Comparison of ENCODE assay signal across 35 cellular contexts in the genomic region with DNA sequence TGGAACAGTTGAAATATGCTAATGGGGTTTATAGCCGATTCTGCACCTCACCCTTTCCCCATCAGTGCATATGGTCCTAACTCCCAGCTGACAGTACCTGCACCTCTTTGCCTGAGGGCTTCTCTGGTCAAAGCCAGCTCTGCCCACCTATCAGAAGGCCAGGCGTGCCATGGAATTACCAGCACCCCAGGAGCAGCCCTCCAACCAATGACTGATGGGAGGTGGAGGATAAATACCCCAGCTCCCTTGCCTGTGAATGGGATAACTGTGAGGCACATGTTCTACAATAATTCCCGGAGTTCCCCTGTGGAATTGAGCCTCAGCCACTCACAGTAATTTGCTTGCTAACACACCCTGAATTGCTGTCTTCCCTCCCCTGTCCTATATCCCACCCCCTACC.
"Had no signal": no experiment of that assay in that cellular context is flagged by ENCODE, and none has a peak within 500 bp of the region (broad histone marks: within the 10 kb centered on the region; RNA-seq: fewer than 3 reads in every experiment).

No MANE protein-coding gene starts in this region.

- H3K4me1 Mint-ChIP-seq: activated naive CD4-positive, alpha-beta T cell treated with anti-CD3 and anti-CD28 coated beads, Interleukin-2, amount 10 ng/mL, durations not matched to agents 7 days and 5 days; activated naive CD4-positive, alpha-beta T cell treated with anti-CD3 and anti-CD28 coated beads, Interleukin-2, amount 50 U/mL, for 24 hours; activated naive CD8-positive, alpha-beta T cell treated with anti-CD3 and anti-CD28 coated beads, Interleukin-2, amount 10 ng/mL, durations not matched to agents 7 days and 5 days; activated T-helper 17 cell treated with anti-CD3 and anti-CD28 coated beads, Interleukin-2, amount 50 U/mL, for 72 hours; central memory CD8-positive, alpha-beta T cell had no signal

- H3K9me3 Mint-ChIP-seq: activated naive CD4-positive, alpha-beta T cell treated with anti-CD3 and anti-CD28 coated beads, Interleukin-2, amount 10 ng/mL, durations not matched to agents 7 days and 5 days; activated naive CD4-positive, alpha-beta T cell treated with anti-CD3 and anti-CD28 coated beads, Interleukin-2, amount 50 U/mL, for 24 hours; activated naive CD8-positive, alpha-beta T cell treated with anti-CD3 and anti-CD28 coated beads, Interleukin-2, amount 10 ng/mL, durations not matched to agents 7 days and 5 days; activated naive CD8-positive, alpha-beta T cell treated with anti-CD3 and anti-CD28 coated beads, Interleukin-2, amount 50 U/mL, for 24 hours; activated T-cell treated with anti-CD3 and anti-CD28 coated beads, Interleukin-2, amount 50 U/mL, for 4 hours; activated T-helper 17 cell treated with anti-CD3 and anti-CD28 coated beads, Interleukin-2, amount 50 U/mL, for 72 hours; activated T-helper 2 cell treated with anti-CD3 and anti-CD28 coated beads, Interferon-gamma antibody, Interleukin-2, Interleukin-4, amounts not matched to agents 10 μg/mL and 5 μg/mL and 100 μg/mL, durations not matched to agents 14 hours and 24 hours and 36 hours; central memory CD8-positive, alpha-beta T cell had no signal

- H3K27me3 Mint-ChIP-seq: activated naive CD4-positive, alpha-beta T cell treated with anti-CD3 and anti-CD28 coated beads, Interleukin-2, amount 10 ng/mL, durations not matched to agents 7 days and 5 days; activated naive CD4-positive, alpha-beta T cell treated with anti-CD3 and anti-CD28 coated beads, Interleukin-2, amount 50 U/mL, for 24 hours; activated naive CD8-positive, alpha-beta T cell; activated naive CD8-positive, alpha-beta T cell treated with anti-CD3 and anti-CD28 coated beads, Interleukin-2, amount 10 ng/mL, durations not matched to agents 7 days and 5 days; activated naive CD8-positive, alpha-beta T cell treated with anti-CD3 and anti-CD28 coated beads, Interleukin-2, amount 50 U/mL, for 24 hours; activated T-helper 17 cell treated with anti-CD3 and anti-CD28 coated beads, Interleukin-2, amount 50 U/mL, for 72 hours; central memory CD8-positive, alpha-beta T cell had no signal

- H3K27me3 ChIP-seq: ascending aorta, body of pancreas, brain microvascular endothelial cell, cardiac muscle cell, colonic mucosa had no signal

- ATAC-seq: activated naive CD4-positive, alpha-beta T cell treated with anti-CD3 and anti-CD28 coated beads, Interleukin-2, amount 50 U/mL, for 72 hours; activated naive CD8-positive, alpha-beta T cell treated with anti-CD3 and anti-CD28 coated beads, Interleukin-2, amount 50 U/mL, for 24 hours; activated T-cell treated with anti-CD3 and anti-CD28 coated beads, Interleukin-2, amount 50 U/mL, for 4 hours; activated T-cell treated with anti-CD3 and anti-CD28 coated beads, Interleukin-2, amount 50 U/mL, for 72 hours; activated T-helper 17 cell treated with anti-CD3 and anti-CD28 coated beads, Interleukin-2, amount 50 U/mL, for 72 hours; body of pancreas had no signal

- H3K27ac ChIP-seq: adrenal gland, ascending aorta, body of pancreas, brain microvascular endothelial cell, breast epithelium, cardiac muscle cell, colonic mucosa had no signal

- H3K4me3 Mint-ChIP-seq: activated naive CD4-positive, alpha-beta T cell treated with anti-CD3 and anti-CD28 coated beads for 36 hours; activated naive CD4-positive, alpha-beta T cell treated with anti-CD3 and anti-CD28 coated beads, Interleukin-2, amount 10 ng/mL, durations not matched to agents 7 days and 5 days; activated naive CD4-positive, alpha-beta T cell treated with anti-CD3 and anti-CD28 coated beads, Interleukin-2, amount 50 U/mL, for 24 hours; activated naive CD8-positive, alpha-beta T cell; activated naive CD8-positive, alpha-beta T cell treated with anti-CD3 and anti-CD28 coated beads, Interleukin-2, amount 10 ng/mL, durations not matched to agents 7 days and 5 days; activated naive CD8-positive, alpha-beta T cell treated with anti-CD3 and anti-CD28 coated beads, Interleukin-2, amount 50 U/mL, for 24 hours; activated T-cell treated with anti-CD3 and anti-CD28 coated beads, Interleukin-2, amount 50 U/mL, for 4 hours; activated T-cell treated with anti-CD3 and anti-CD28 coated beads, Interleukin-2, amount 50 U/mL, for 72 hours; activated T-helper 1 cell treated with anti-CD3 and anti-CD28 coated beads, Interleukin-12 subunit alpha, Interleukin-12 subunit beta, Interleukin-2, Interleukin-4 antibody, amounts not matched to agents 30 ng/mL and 10 ng/mL and 1 ng/mL, durations not matched to agents 14 hours and 24 hours and 36 hours; activated T-helper 17 cell treated with anti-CD3 and anti-CD28 coated beads, Interleukin-2, amount 50 U/mL, for 72 hours; brain; central memory CD8-positive, alpha-beta T cell had no signal

- H3K36me3 ChIP-seq: adrenal gland, ascending aorta, brain microvascular endothelial cell, breast epithelium, cardiac muscle cell, colonic mucosa had no signal

- H3K36me3 Mint-ChIP-seq: activated naive CD4-positive, alpha-beta T cell treated with anti-CD3 and anti-CD28 coated beads, Interleukin-2, amount 10 ng/mL, durations not matched to agents 7 days and 5 days; activated naive CD4-positive, alpha-beta T cell treated with anti-CD3 and anti-CD28 coated beads, Interleukin-2, amount 50 U/mL, for 24 hours; activated naive CD8-positive, alpha-beta T cell; activated naive CD8-positive, alpha-beta T cell treated with anti-CD3 and anti-CD28 coated beads, Interleukin-2, amount 10 ng/mL, durations not matched to agents 7 days and 5 days; brain had no signal

- H3K4me1 ChIP-seq: adrenal gland, ascending aorta, body of pancreas, breast epithelium, colonic mucosa had no signal

- H3K27ac Mint-ChIP-seq: activated naive CD4-positive, alpha-beta T cell treated with anti-CD3 and anti-CD28 coated beads for 36 hours; activated naive CD4-positive, alpha-beta T cell treated with anti-CD3 and anti-CD28 coated beads, Interleukin-2, amount 10 ng/mL, durations not matched to agents 7 days and 5 days; activated naive CD4-positive, alpha-beta T cell treated with anti-CD3 and anti-CD28 coated beads, Interleukin-2, amount 50 U/mL, for 24 hours; activated naive CD4-positive, alpha-beta T cell treated with anti-CD3 and anti-CD28 coated beads, Interleukin-2, amount 50 U/mL, for 72 hours; activated naive CD8-positive, alpha-beta T cell; activated naive CD8-positive, alpha-beta T cell treated with anti-CD3 and anti-CD28 coated beads, Interleukin-2, amount 10 ng/mL, durations not matched to agents 7 days and 5 days; activated naive CD8-positive, alpha-beta T cell treated with anti-CD3 and anti-CD28 coated beads, Interleukin-2, amount 50 U/mL, for 24 hours; activated T-cell treated with anti-CD3 and anti-CD28 coated beads, Interleukin-2, amount 50 U/mL, for 72 hours; activated T-helper 1 cell treated with anti-CD3 and anti-CD28 coated beads, Interleukin-12 subunit alpha, Interleukin-12 subunit beta, Interleukin-2, Interleukin-4 antibody, amounts not matched to agents 30 ng/mL and 10 ng/mL and 1 ng/mL, durations not matched to agents 14 hours and 24 hours and 36 hours; activated T-helper 17 cell treated with anti-CD3 and anti-CD28 coated beads, Interleukin-2, amount 50 U/mL, for 72 hours; activated T-helper 2 cell treated with anti-CD3 and anti-CD28 coated beads, Interferon-gamma antibody, Interleukin-2, Interleukin-4, amounts not matched to agents 10 μg/mL and 5 μg/mL and 100 μg/mL, durations not matched to agents 14 hours and 24 hours and 36 hours; brain had no signal

- H3K9me3 ChIP-seq: adrenal gland, body of pancreas, colonic mucosa had no signal

- H3K4me3 ChIP-seq: adrenal gland, ascending aorta, body of pancreas, breast epithelium, cardiac muscle cell, colonic mucosa had no signal

- DNase-seq: activated effector memory CD4-positive, alpha-beta T cell treated with anti-CD3 and anti-CD28 coated beads, Interleukin-2, amount 50 U/mL, for 16 hours; activated effector memory CD4-positive, alpha-beta T cell treated with Interleukin-2 at 50 U/mL for 16 hours; activated gamma-delta T cell; activated gamma-delta T cell treated with Interleukin-2 at 50 U/mL for 16 hours; activated naive CD4-positive, alpha-beta T cell; activated naive CD4-positive, alpha-beta T cell treated with anti-CD3 and anti-CD28 coated beads for 36 hours; activated naive CD4-positive, alpha-beta T cell treated with anti-CD3 and anti-CD28 coated beads, Interleukin-2, amount 10 ng/mL, durations not matched to agents 7 days and 5 days; activated naive CD4-positive, alpha-beta T cell treated with anti-CD3 and anti-CD28 coated beads, Interleukin-2, amount 50 U/mL, for 16 hours; activated naive CD4-positive, alpha-beta T cell treated with Interleukin-2 at 50 U/mL for 16 hours; activated naive CD8-positive, alpha-beta T cell treated with anti-CD3 and anti-CD28 coated beads, Interleukin-2, amount 10 ng/mL, durations not matched to agents 7 days and 5 days; activated naive CD8-positive, alpha-beta T cell treated with anti-CD3 and anti-CD28 coated beads, Interleukin-2, amount 50 U/mL, for 24 hours; activated T-cell treated with anti-CD3 and anti-CD28 coated beads, Interleukin-2, amount 50 U/mL, for 4 hours; activated T-cell treated with anti-CD3 and anti-CD28 coated beads, Interleukin-2, amount 50 U/mL, for 48 hours; activated T-cell treated with anti-CD3 and anti-CD28 coated beads, Interleukin-2, amount 50 U/mL, for 72 hours; adrenal gland; amniotic stem cell; amygdala; anterior cingulate cortex; aorta; body of pancreas; brain microvascular endothelial cell; central memory CD4-positive, alpha-beta T cell; cerebellar nuclear complex; colonic mucosa had no signal
